Comparison of ENCODE assay signal across 14 cellular contexts in genomic region chr1:234996245-234996757, GRCh38.
DNase-seq lines count a peak whose midpoint lies in the region; ATAC-seq, FAIRE-seq and TF ChIP-seq lines count a peak whose summit lies in the region.
"Had no signal": no experiment of that assay in that cellular context is flagged by ENCODE, and none has a peak within 500 bp of the region (broad histone marks: within the 10 kb centered on the region; RNA-seq: fewer than 3 reads in every experiment).

No MANE protein-coding gene starts in this region.

- H3K36me3 ChIP-seq in HCT116 (ENCODE audit: control insufficient read depth in 1 of 2, insufficient read depth in 2 of 2, low read length in 2 of 2) (no peaks in the 10 kb centered on the region), kidney (ENCODE audit: control insufficient read depth in 1 of 2, insufficient read depth in 2 of 2, low read length in 2 of 2) (no peaks in the 10 kb centered on the region), stomach (no peaks in the 10 kb centered on the region)
- H3K36me3 ChIP-seq: BLaER1 had no signal

- TF ChIP-seq RAD21 in HCT116 (IDR thresholded peaks at IDR 0.05; ENCODE audit: low read depth): peak; percentile 53

- TF ChIP-seq POLR2A in HCT116 (IDR thresholded peaks at IDR 0.05; ENCODE audit: borderline replicate concordance, extremely low read depth, insufficient read depth, insufficient read length) (no peak), stomach (IDR thresholded peaks at IDR 0.05) (no peak)

- no peak for FAIRE-seq in kidney (lab: Jason Lieb, UNC)
- FAIRE-seq: H1 had no signal

- H2AFZ ChIP-seq in HCT116 (ENCODE audit: low read depth, low read length, poor library complexity, severe bottlenecking): peak overlapping the region; percentile 88

- CTCF ChIA-PET in HCT116 (lab: Charles Lee): no interaction called here
- CTCF ChIA-PET in MCF 10A (lab: Yijun Ruan, JAX): interaction anchor here (0.6 to 3.4 kb wide), 8 partner anchors 13 to 338 kb away, joined by 3 to 21 read pairs (median 10); no protein-coding TSS in a partner anchor

- H3K9me3 Mint-ChIP-seq in MCF 10A (ENCODE audit: unreplicated experiment): no peaks in the 10 kb centered on the region
- H3K9me3 Mint-ChIP-seq: activated naive CD4-positive, alpha-beta T cell treated with anti-CD3 and anti-CD28 coated beads, Interleukin-2, amount 10 ng/mL, durations not matched to agents 7 days and 5 days had no signal

- DNase-seq in HCT116 (ENCODE audit: low read depth, low spot score) (no peak), MCF 10A (ENCODE audit: unreplicated experiment) (no peak), kidney (no peak), stomach (no peak), CD1c-positive myeloid dendritic cell (ENCODE audit: extremely low spot score) (no peak), germinal center (ENCODE audit: low spot score) (no peak)
- DNase-seq: NCI-H1048, T1000 had no signal

- H3K4me3 Mint-ChIP-seq in MCF 10A (ENCODE audit: unreplicated experiment): no peak overlapping the region
- H3K4me3 Mint-ChIP-seq: activated naive CD4-positive, alpha-beta T cell treated with anti-CD3 and anti-CD28 coated beads, Interleukin-2, amount 10 ng/mL, durations not matched to agents 7 days and 5 days; neural crest cell had no signal

- peaks cover 30 to 38% of the 10 kb centered on the region in 2 experiments for H3K4me1 ChIP-seq in HCT116 (ENCODE audit: control insufficient read depth in 1 of 2, insufficient read depth in 2 of 2, low read length in 2 of 2)
- peaks cover 20 to 22% of the 10 kb centered on the region in 2 donors for H3K4me1 ChIP-seq in kidney (ENCODE audit: control insufficient read depth in 1 of 2, insufficient read depth in 1 of 2, low read depth in 1 of 2, low read length in 2 of 2)
- H3K4me1 ChIP-seq in stomach: peaks cover 22 to 39% (median 27%) of the 10 kb centered on the region in 4 donors

- H3K9me2 ChIP-seq in HCT116 (ENCODE audit: insufficient read depth): no peaks in the 10 kb centered on the region

- TF ChIP-seq EP300 in stomach (IDR thresholded peaks at IDR 0.05): no peak

- H3K9me3 ChIP-seq in HCT116 (ENCODE audit: control insufficient read depth in 1 of 2, insufficient read depth in 1 of 2, low read depth in 1 of 2, low read length in 2 of 2) (no peaks in the 10 kb centered on the region), kidney (ENCODE audit: control insufficient read depth in 1 of 2, low read length in 2 of 2) (no peaks in the 10 kb centered on the region), stomach (no peaks in the 10 kb centered on the region)
- H3K9me3 ChIP-seq: BLaER1 had no signal

- H3K4me1 Mint-ChIP-seq in MCF 10A (ENCODE audit: insufficient read depth, unreplicated experiment): peaks cover 26% of the 10 kb centered on the region

- POLR2A ChIA-PET in HCT116 (lab: Charles Lee): interaction anchor here (2.0 to 2.7 kb wide), 2 partner anchors 16 to 385 kb away, joined by 8 read pairs; no protein-coding TSS in a partner anchor
- POLR2A ChIA-PET in MCF 10A (lab: Yijun Ruan, JAX): interaction anchor here (0.9 to 4.7 kb wide), 25 partner anchors 9 to 463 kb away, joined by 3 to 154 read pairs (median 21); partner anchors contain the start of gene IRF2BP2

- WGBS in stomach, 5 donors: 87 to 93% (median 90%) methylated on average over 9 of the region's 9 CpGs

- peaks cover 6% of the 10 kb centered on the region for H3K36me3 Mint-ChIP-seq in MCF 10A (ENCODE audit: insufficient read depth, unreplicated experiment)
- H3K36me3 Mint-ChIP-seq: activated naive CD4-positive, alpha-beta T cell treated with anti-CD3 and anti-CD28 coated beads, Interleukin-2, amount 10 ng/mL, durations not matched to agents 7 days and 5 days had no signal

- RAD21 ChIA-PET in HCT116 (lab: Charles Lee; ENCODE audit: low non-redundant PET in 1 of 2, low total read pairs in 2 of 2, uncharacterized antibody in 2 of 2, unreplicated experiment in 2 of 2): no interaction called here

- H3K27ac ChIP-seq in HCT116 (ENCODE audit: low read depth, low read length) (no peak overlapping the region), kidney (ENCODE audit: low read depth in 2 of 2, low read length in 2 of 2) (peak overlapping the region; percentile 87 to 95), stomach (peak overlapping the region in 4 of 5 donors; percentile 87 to 96 (median 92))
- H3K27ac ChIP-seq: BLaER1 had no signal

- no peaks in the 10 kb centered on the region for H3K27me3 Mint-ChIP-seq in MCF 10A (ENCODE audit: insufficient read depth, unreplicated experiment)
- H3K27me3 Mint-ChIP-seq: activated naive CD4-positive, alpha-beta T cell treated with anti-CD3 and anti-CD28 coated beads, Interleukin-2, amount 10 ng/mL, durations not matched to agents 7 days and 5 days had no signal

- H3K27me3 ChIP-seq in HCT116 (ENCODE audit: insufficient read depth, low read length) (no peaks in the 10 kb centered on the region; the same call in 1 of the 2 replicates), stomach (no peaks in the 10 kb centered on the region)
- H3K27me3 ChIP-seq: BLaER1 had no signal

- H3K79me2 ChIP-seq in HCT116 (ENCODE audit: insufficient read depth, low read length): no peaks in the 10 kb centered on the region

- 0 out of 6 replicates have a peak, but pooled peaks of 1 of the 3 experiments have one; percentile 11 for TF ChIP-seq CTCF in HCT116 (IDR thresholded peaks at IDR 0.05 in 2 of 3, conservative IDR thresholded peaks at IDR 0.05 in 1 of 3; ENCODE audit: borderline replicate concordance in 1 of 3, insufficient read depth in 1 of 3, low read depth in 2 of 3, low read length in 2 of 3)
- TF ChIP-seq CTCF in MCF 10A (IDR thresholded peaks at IDR 0.05; ENCODE audit: unreplicated experiment): no peak
- TF ChIP-seq CTCF in kidney (IDR thresholded peaks at IDR 0.05; ENCODE audit: borderline replicate concordance, extremely low read depth, insufficient read depth): no peak
- TF ChIP-seq CTCF in stomach (IDR thresholded peaks at IDR 0.05): no peak

- H3K27ac Mint-ChIP-seq in MCF 10A (ENCODE audit: low read depth, unreplicated experiment): peak overlapping the region; percentile 93
- H3K27ac Mint-ChIP-seq: activated naive CD4-positive, alpha-beta T cell treated with anti-CD3 and anti-CD28 coated beads, Interleukin-2, amount 10 ng/mL, durations not matched to agents 7 days and 5 days had no signal

- peak overlapping the region; percentile 81 for H3K4me2 ChIP-seq in HCT116 (ENCODE audit: low read length)
- H3K4me2 ChIP-seq: BLaER1 had no signal

- H3K9ac ChIP-seq in HCT116 (ENCODE audit: low read length): 0 out of 2 replicates have a peak overlapping the region, but pooled peaks have one; percentile 47
- no peak overlapping the region for H3K9ac ChIP-seq in kidney (ENCODE audit: low read length in 2 of 2)
- H3K9ac ChIP-seq: BLaER1 had no signal

- BruUV-seq in HCT116 (replicated peaks; lab: Mats Ljungman, UMichigan) (no TSS peak), MCF 10A (replicated peaks; lab: Mats Ljungman, UMichigan) (no TSS peak)

- H3K4me3 ChIP-seq in HCT116 (replicated peaks in 1 of 2; ENCODE audit: low read depth in 1 of 2, low read length in 2 of 2): peak overlapping the region in 1 of 2 experiments; percentile 45; a peak in 1 of 4 replicates
- H3K4me3 ChIP-seq in kidney (ENCODE audit: low read length in 2 of 2): no peak overlapping the region
- H3K4me3 ChIP-seq in stomach: no peak overlapping the region
- H3K4me3 ChIP-seq: BLaER1 had no signal

- H4K20me1 ChIP-seq in HCT116 (ENCODE audit: insufficient read depth): no peaks in the 10 kb centered on the region
- H4K20me1 ChIP-seq: BLaER1 had no signal

- intact Hi-C loops in HCT116 (cut with micrococcal nuclease): loop anchor here (2.0 to 5.0 kb wide), 2 partner anchors 82 to 499 kb away; no protein-coding TSS in a partner anchor
- intact Hi-C loops in MCF 10A (cut with micrococcal nuclease): loop anchor here (2.0 kb wide), 1 partner anchor 34 kb away; no protein-coding TSS in a partner anchor
- intact Hi-C loops in kidney (cut with DNase I): no loop called here
- intact Hi-C loops in stomach (cut with DNase I; ENCODE audit: low total_unique reads): no loop called here

- ATAC-seq in HCT116 (no peak), HG03097 (IDR thresholded peaks at IDR 0.05; ENCODE audit: low FRiP score, unreplicated experiment) (no peak), HG02610 (IDR thresholded peaks at IDR 0.05; ENCODE audit: unreplicated experiment) (no peak)

TF ChIP-seq in HCT116, 20 proteins besides CTCF, POLR2A, EP300 and RAD21:
- TF ChIP-seq CBX3 (IDR thresholded peaks at IDR 0.05; ENCODE audit: low read depth): no peak

Comparison
In these comparisons a context has a peak if more than half of its experiments do, and no peak if none do; other contexts are left out.
1. intact Hi-C loops: an anchor here in HCT116 (2.0 to 5.0 kb wide) and MCF 10A (2.0 kb wide); none called in kidney and stomach.